Comparison of ENCODE assay signal across 24 cellular contexts in the genomic region with DNA sequence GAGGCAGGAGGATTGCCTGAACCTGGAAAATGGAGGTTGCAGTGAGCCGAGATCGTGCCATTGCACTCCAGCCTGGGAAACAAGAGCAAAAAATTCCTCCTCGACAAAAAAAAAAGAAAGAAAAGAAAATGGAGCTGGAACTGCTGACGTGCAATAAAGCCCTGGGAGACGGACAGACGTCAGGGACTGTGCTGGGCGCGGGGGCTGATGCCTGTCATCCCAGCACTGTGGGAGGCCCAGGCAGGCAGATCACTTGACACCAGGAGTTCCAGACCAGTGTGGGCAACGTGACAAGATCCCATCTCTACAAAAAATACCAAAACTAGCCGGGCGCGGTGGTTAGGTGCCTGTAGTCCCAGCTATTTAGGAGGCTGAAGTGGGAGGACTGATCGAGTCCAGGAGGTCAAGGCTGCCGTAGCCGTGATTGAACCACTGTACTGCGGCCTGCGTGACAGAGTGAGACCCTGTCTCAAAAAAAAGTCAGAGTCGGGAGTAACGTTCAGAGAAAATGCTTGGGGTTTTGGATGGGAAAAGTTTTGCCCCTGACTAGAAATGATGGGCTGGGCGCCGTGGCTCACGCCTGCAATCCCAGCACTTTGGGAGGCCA. TPM values are rescaled to one million over a fixed set of nuclear protein-coding genes. Genes with fewer than 3 reads are reported as not detected.
DNase-seq lines count a peak whose midpoint lies in the region; ATAC-seq, FAIRE-seq and TF ChIP-seq lines count a peak whose summit lies in the region.
"Had no signal": no experiment of that assay in that cellular context is flagged by ENCODE, and none has a peak within 500 bp of the region (broad histone marks: within the 10 kb centered on the region; RNA-seq: fewer than 3 reads in every experiment).

No MANE protein-coding gene starts in this region.

- no peak overlapping the region for H3K27ac Mint-ChIP-seq in GM23338
- peak overlapping the region in 4 of 5 experiments; percentile 41 to 84 (median 71) for H3K27ac Mint-ChIP-seq in brain
- H3K27ac Mint-ChIP-seq in nephron progenitor cell = peak overlapping the region; percentile 57
- H3K27ac Mint-ChIP-seq: activated CD8-positive, alpha-beta memory T cell treated with anti-CD3 and anti-CD28 coated beads, Interleukin-2, amount 10 ng/mL, durations not matched to agents 7 days and 5 days; activated naive CD8-positive, alpha-beta T cell treated with anti-CD3 and anti-CD28 coated beads for 36 hours; activated T-helper 1 cell treated with anti-CD3 and anti-CD28 coated beads, Interleukin-12 subunit alpha, Interleukin-12 subunit beta, Interleukin-2, Interleukin-4 antibody, amounts not matched to agents 30 ng/mL and 10 ng/mL and 1 ng/mL, durations not matched to agents 14 hours and 24 hours and 36 hours; T-cell had no signal

- H3K27me3 ChIP-seq in GM23338 (ENCODE audit: insufficient read depth) = no peaks in the 10 kb centered on the region
- H3K27me3 ChIP-seq: right atrium auricular region, vagina had no signal

- ATAC-seq in GM23338 (no peak), HG02588 (IDR thresholded peaks at IDR 0.05; ENCODE audit: unreplicated experiment) (no peak), HG03469 (IDR thresholded peaks at IDR 0.05; ENCODE audit: unreplicated experiment) (no peak)
- ATAC-seq: activated CD8-positive, alpha-beta memory T cell treated with anti-CD3 and anti-CD28 coated beads, Interleukin-2, amount 10 ng/mL, durations not matched to agents 7 days and 5 days; T-cell had no signal

- H3K27me3 Mint-ChIP-seq in GM23338 (ENCODE audit: insufficient read depth, low read depth, poor library complexity) (peaks cover 19% of the 10 kb centered on the region), brain (peaks cover 4% of the 10 kb centered on the region), nephron progenitor cell (ENCODE audit: low read depth, poor library complexity) (peaks cover 3% of the 10 kb centered on the region)

- no peak for TF ChIP-seq CTCF in GM23338 (conservative IDR thresholded peaks at IDR 0.05; ENCODE audit: low read depth in 2 of 2)
- no peak for TF ChIP-seq CTCF in brain (conservative IDR thresholded peaks at IDR 0.05)
- TF ChIP-seq CTCF in nephron progenitor cell (IDR thresholded peaks at IDR 0.05) = no peak

- H3K4me2 ChIP-seq in GM23338 = no peak overlapping the region

- H3K9me3 Mint-ChIP-seq in GM23338 = peaks cover 5% of the 10 kb centered on the region
- H3K9me3 Mint-ChIP-seq in brain = peaks cover 0 to 3% (median 0%) of the 10 kb centered on the region in 5 experiments
- peaks cover 5% of the 10 kb centered on the region for H3K9me3 Mint-ChIP-seq in nephron progenitor cell
- H3K9me3 Mint-ChIP-seq: activated naive CD8-positive, alpha-beta T cell treated with anti-CD3 and anti-CD28 coated beads for 36 hours; activated T-helper 1 cell treated with anti-CD3 and anti-CD28 coated beads, Interleukin-12 subunit alpha, Interleukin-12 subunit beta, Interleukin-2, Interleukin-4 antibody, amounts not matched to agents 30 ng/mL and 10 ng/mL and 1 ng/mL, durations not matched to agents 14 hours and 24 hours and 36 hours; T-cell had no signal

- peaks cover 24% of the 10 kb centered on the region for H3F3A ChIP-seq in GM23338 (replicated peaks; ENCODE audit: low read depth)

- H2AFZ ChIP-seq in GM23338 = no peak overlapping the region

- H3K36me3 ChIP-seq in GM23338 (ENCODE audit: insufficient read depth) = no peaks in the 10 kb centered on the region
- H3K36me3 ChIP-seq: BLaER1 treated with 17β-estradiol and CSF1 and Interleukin-3, amounts not matched to agents 10 nM and 100 nM; HAP-1; right atrium auricular region; vagina had no signal

- peaks cover 4% of the 10 kb centered on the region; the same call in 2 of the 3 replicates for H3K36me3 Mint-ChIP-seq in GM23338 (ENCODE audit: low read depth)
- no peaks in the 10 kb centered on the region for H3K36me3 Mint-ChIP-seq in brain
- no peaks in the 10 kb centered on the region for H3K36me3 Mint-ChIP-seq in nephron progenitor cell (ENCODE audit: low read depth)
- H3K36me3 Mint-ChIP-seq: activated CD8-positive, alpha-beta memory T cell treated with anti-CD3 and anti-CD28 coated beads, Interleukin-2, amount 10 ng/mL, durations not matched to agents 7 days and 5 days; activated naive CD8-positive, alpha-beta T cell treated with anti-CD3 and anti-CD28 coated beads for 36 hours; T-cell had no signal

- no peak overlapping the region for H3K27ac ChIP-seq in GM23338 (ENCODE audit: low read depth)
- H3K27ac ChIP-seq: BLaER1 treated with 17β-estradiol and CSF1 and Interleukin-3, amounts not matched to agents 10 nM and 100 nM; coronary artery; right atrium auricular region; vagina had no signal

- H3K4me1 Mint-ChIP-seq in GM23338 = peaks cover 33% of the 10 kb centered on the region
- peaks cover 37% of the 10 kb centered on the region for H3K4me1 Mint-ChIP-seq in brain
- H3K4me1 Mint-ChIP-seq in nephron progenitor cell = peaks cover 51% of the 10 kb centered on the region

- DNase-seq in GM23338 (ENCODE audit: low spot score) = no peak
- DNase-seq in nephron progenitor cell = no peak
- DNase-seq in GM19239 (ENCODE audit: insufficient read length, low spot score) = no peak
- DNase-seq: activated CD4-positive, alpha-beta T cell treated with anti-CD3 and anti-CD28 coated beads for 4 hours; activated CD8-positive, alpha-beta memory T cell treated with anti-CD3 and anti-CD28 coated beads, Interleukin-2, amount 10 ng/mL, durations not matched to agents 7 days and 5 days; activated naive CD8-positive, alpha-beta T cell treated with anti-CD3 and anti-CD28 coated beads for 36 hours; Calu3; Karpas-422; NCI-H187 treated with DMSO at 0.1 percent for 48 hours; OCI-M1; SHP77 treated with DMSO at 0.1 percent for 48 hours; stimulated activated CD4-positive, alpha-beta T cell treated with anti-CD3 and anti-CD28 coated beads, Interleukin-15, amount 100 ng/mL, for 24 hours; T-cell had no signal

- no peaks in the 10 kb centered on the region for H3K79me2 ChIP-seq in GM23338 (replicated peaks; ENCODE audit: insufficient read depth)

- H3K4me3 Mint-ChIP-seq in GM23338 (peak overlapping the region; percentile 36; the same call in 1 of the 3 replicates), brain (peak overlapping the region in 3 of 5 experiments; percentile 23 to 68 (median 31)), nephron progenitor cell (peak overlapping the region; percentile 41)
- H3K4me3 Mint-ChIP-seq: activated CD8-positive, alpha-beta memory T cell treated with anti-CD3 and anti-CD28 coated beads, Interleukin-2, amount 10 ng/mL, durations not matched to agents 7 days and 5 days; activated naive CD8-positive, alpha-beta T cell treated with anti-CD3 and anti-CD28 coated beads for 36 hours; activated T-helper 1 cell treated with anti-CD3 and anti-CD28 coated beads, Interleukin-12 subunit alpha, Interleukin-12 subunit beta, Interleukin-2, Interleukin-4 antibody, amounts not matched to agents 30 ng/mL and 10 ng/mL and 1 ng/mL, durations not matched to agents 14 hours and 24 hours and 36 hours; T-cell had no signal

- no peak overlapping the region for H3K4me3 ChIP-seq in GM23338
- H3K4me3 ChIP-seq: BLaER1 treated with 17β-estradiol and CSF1 and Interleukin-3, amounts not matched to agents 10 nM and 100 nM; coronary artery; HAP-1; right atrium auricular region; vagina had no signal

- H3K4me1 ChIP-seq in GM23338 (ENCODE audit: insufficient read depth) = peaks cover 31% of the 10 kb centered on the region

- no peaks in the 10 kb centered on the region for H4K20me1 ChIP-seq in GM23338 (replicated peaks; ENCODE audit: insufficient read depth)
- H4K20me1 ChIP-seq: BLaER1 treated with 17β-estradiol and CSF1 and Interleukin-3, amounts not matched to agents 10 nM and 100 nM had no signal

- no peak for FAIRE-seq in GM19239 (lab: Jason Lieb, UNC)

- H3K9me2 ChIP-seq in GM23338 (ENCODE audit: insufficient read depth) = no peaks in the 10 kb centered on the region

TF ChIP-seq in GM23338, 12 proteins besides CTCF, POLR2A, EP300 and RAD21 (continues in another document):
- no peak for TF ChIP-seq EZH2phosphoT487 (IDR thresholded peaks at IDR 0.05; ENCODE audit: unreplicated experiment)

RNA-seq across cellular contexts. Expression of gene ANKRD65, which starts 3.6 kb away (rescaled TPM):
- 1.7 and 1.8 TPM in 2 replicates for total RNA-seq in GM23338 (2014; rRNA removed; shearing (Covaris generic))
- polyA plus RNA-seq in GM23338 (2016; fragmentation: Nextera tagmentation; extraction: Ambion mirVana) (1.6 and 2.6 TPM in 2 replicates), brain (ENCODE audit: insufficient read depth, low read depth, low replicate concordance) (54.3 TPM)
- total RNA-seq: activated CD8-positive, alpha-beta memory T cell treated with anti-CD3 and anti-CD28 coated beads, Interleukin-2, amount 10 ng/mL, durations not matched to agents 7 days and 5 days; activated naive CD8-positive, alpha-beta T cell treated with anti-CD3 and anti-CD28 coated beads for 36 hours; Calu3; Daoy; HT1080 had no signal

RNA-seq across cellular contexts. Expression of gene VWA1, which starts 10.8 kb away (rescaled TPM):
- 21.9 and 31.5 TPM in 2 replicates for total RNA-seq in GM23338 (2014; rRNA removed; shearing (Covaris generic))
- 7.2 and 7.9 TPM in 2 replicates for polyA plus RNA-seq in GM23338 (2016; fragmentation: Nextera tagmentation; extraction: Ambion mirVana)
- 108 TPM for polyA plus RNA-seq in brain (ENCODE audit: insufficient read depth, low read depth, low replicate concordance)

RNA-seq across cellular contexts. Expression of gene MRPL20, which starts 17.6 kb away (rescaled TPM):
- total RNA-seq in GM23338 (2014; rRNA removed; shearing (Covaris generic)) = 158 and 173 TPM in 2 replicates
- polyA plus RNA-seq in GM23338 (2016; fragmentation: Nextera tagmentation; extraction: Ambion mirVana) (319 and 344 TPM in 2 replicates), brain (ENCODE audit: insufficient read depth, low read depth, low replicate concordance) (152 TPM)

RNA-seq across cellular contexts. Expression of gene ATAD3C, which starts 24.8 kb away (rescaled TPM):
- 0.45 and 1.2 TPM in 2 replicates for total RNA-seq in GM23338 (2014; rRNA removed; shearing (Covaris generic))
- polyA plus RNA-seq in GM23338 (2016; fragmentation: Nextera tagmentation; extraction: Ambion mirVana) (1.1 and 1.3 TPM in 2 replicates), brain (ENCODE audit: insufficient read depth, low read depth, low replicate concordance) (10.3 TPM)
- total RNA-seq: HT1080, vagina had no signal

RNA-seq across cellular contexts. Expression of gene CCNL2, which starts 25.6 kb away (rescaled TPM):
- 146 and 147 TPM in 2 replicates for total RNA-seq in GM23338 (2014; rRNA removed; shearing (Covaris generic))
- polyA plus RNA-seq in GM23338 (2016; fragmentation: Nextera tagmentation; extraction: Ambion mirVana) = 99.4 and 115 TPM in 2 replicates
- 19.4 TPM for polyA plus RNA-seq in brain (ENCODE audit: insufficient read depth, low read depth, low replicate concordance)

Comparison
In these comparisons a context has a peak if more than half of its experiments do, and no peak if none do; other contexts are left out.
1. RNA of gene ANKRD65, which starts 3.6 kb away (polyA plus RNA-seq): 54.3 TPM in brain (single experiment); 1.6 to 2.6 TPM in GM23338; every median in the first group is over 10 times any median in the second.
2. RNA of gene VWA1, which starts 10.8 kb away (polyA plus RNA-seq): 108 TPM in brain (single experiment); 7.2 to 7.9 TPM in GM23338; every median in the first group is over 10 times any median in the second.
3. Peak in every context shown above with its lines, with median percentiles within 50 percentile points of each other: H3K4me3 Mint-ChIP-seq.